In genomic region chr3:125052671-125053303, GRCh38 we compare ENCODE assay signal across 9 cellular contexts. TPM values are rescaled to one million over a fixed set of nuclear protein-coding genes. Genes with fewer than 3 reads are reported as not detected.
DNase-seq lines count a peak whose midpoint lies in the region; ATAC-seq and TF ChIP-seq lines count a peak whose summit lies in the region.
"Had no signal": no experiment of that assay in that cellular context is flagged by ENCODE, and none has a peak within 500 bp of the region (broad histone marks: within the 10 kb centered on the region; RNA-seq: fewer than 3 reads in every experiment).

No MANE protein-coding gene starts in this region.

- H3F3A ChIP-seq in MM.1S (ENCODE audit: insufficient read depth, low read length), result no peaks in the 10 kb centered on the region

- H3K9ac ChIP-seq in fibroblast of lung (ENCODE audit: insufficient read depth, low read length) (peak overlapping the region; percentile 85), MM.1S (ENCODE audit: low read length) (no peak overlapping the region)

- H3K4me2 ChIP-seq in fibroblast of lung (ENCODE audit: extremely low read depth, insufficient read depth, low read length), result peak overlapping the region; percentile 92
- no peak overlapping the region for H3K4me2 ChIP-seq in MM.1S (ENCODE audit: low read depth, low read length)

- H3K27ac Mint-ChIP-seq in activated CD4-positive, alpha-beta T cell treated with anti-CD3 and anti-CD28 coated beads, Interleukin-2, amount 10 ng/mL, durations not matched to agents 7 days and 5 days, result peak overlapping the region; percentile 83

- TF ChIP-seq CTCF in fibroblast of lung (conservative IDR thresholded peaks at IDR 0.05 in 1 of 2, IDR thresholded peaks at IDR 0.05 in 1 of 2; ENCODE audit: low read depth in 1 of 2, low read length in 2 of 2), result no peak
- no peak for TF ChIP-seq CTCF in gastrocnemius medialis (IDR thresholded peaks at IDR 0.05 in 4 of 5, conservative IDR thresholded peaks at IDR 0.05 in 1 of 5)
- no peak for TF ChIP-seq CTCF in MM.1S (IDR thresholded peaks at IDR 0.05; ENCODE audit: low read length)

- H3K4me3 ChIP-seq in SJSA1 (peak overlapping the region; percentile 6), fibroblast of lung (replicated peaks in 1 of 4; ENCODE audit: control extremely low read depth in 1 of 4, insufficient read depth in 1 of 4, low read depth in 3 of 4, low read length in 4 of 4) (peak overlapping the region; percentile 65 to 97 (median 84)), gastrocnemius medialis (peak overlapping the region; percentile 1 to 74 (median 20)), MM.1S (ENCODE audit: low read length) (no peak overlapping the region)

- intact Hi-C loops in gastrocnemius medialis (cut with DNase I; ENCODE audit: low total_unique reads), result loop anchor here (10.0 kb wide), 1 partner anchor 322 kb away; the partner anchor contains the start of gene ZNF148

- H3K79me2 ChIP-seq in fibroblast of lung (ENCODE audit: control insufficient read depth, insufficient read depth, low read length), result peaks cover 69% of the 10 kb centered on the region
- H3K79me2 ChIP-seq in MM.1S (ENCODE audit: low read length), result no peaks in the 10 kb centered on the region

- H3K9me2 ChIP-seq in MM.1S (replicated peaks; ENCODE audit: insufficient read depth, low read length), result no peaks in the 10 kb centered on the region

- H3K36me3 ChIP-seq in SJSA1, result peaks cover 45% of the 10 kb centered on the region
- H3K36me3 ChIP-seq in fibroblast of lung (ENCODE audit: control insufficient read depth, insufficient read depth, low read length), result peaks cover 2% of the 10 kb centered on the region
- H3K36me3 ChIP-seq in gastrocnemius medialis, result no peaks in the 10 kb centered on the region
- H3K36me3 ChIP-seq in MM.1S (replicated peaks; ENCODE audit: insufficient read depth, low read length), result no peaks in the 10 kb centered on the region

- in situ Hi-C loops in gastrocnemius medialis (cut with MboI; ENCODE audit: low sequenced_read_pairs in 4 of 4), result no loop called here

- DNase-seq in activated CD4-positive, alpha-beta T cell treated with anti-CD3 and anti-CD28 coated beads, Interleukin-2, amount 10 ng/mL, durations not matched to agents 7 days and 5 days, result no peak
- DNase-seq in activated CD4-positive, alpha-beta T cell treated with anti-CD3 and anti-CD28 coated beads, Interleukin-2, amount 50 U/mL, for 48 hours, result no peak
- peak; percentile 84 to 90 for DNase-seq in SJSA1 (ENCODE audit: low read depth in 1 of 2, low spot score in 2 of 2)
- DNase-seq in fibroblast of lung (ENCODE audit: low read depth in 2 of 2), result peak; percentile 77 to 94
- no peak for DNase-seq in gastrocnemius medialis
- no peak for DNase-seq in NK-92 treated with Interleukin-12 subunit alpha and Interleukin-12 subunit beta, amount 100 ng/mL, for 24 hours (lab: John Stamatoyannopoulos, UW)
- no peak for DNase-seq in MM.1S

- no peak for TF ChIP-seq POLR2A in gastrocnemius medialis (IDR thresholded peaks at IDR 0.05)

- peak overlapping the region; percentile 90 for H3K4me3 Mint-ChIP-seq in activated CD4-positive, alpha-beta T cell treated with anti-CD3 and anti-CD28 coated beads, Interleukin-2, amount 10 ng/mL, durations not matched to agents 7 days and 5 days

- POLR2A ChIA-PET in activated CD4-positive, alpha-beta T cell treated with anti-CD3 and anti-CD28 coated beads, Interleukin-2, amount 10 ng/mL, durations not matched to agents 7 days and 5 days (lab: Charles Lee), result interaction anchor here (0.8 kb wide), 1 partner anchor 17 kb away, joined by 3 read pairs; no protein-coding TSS in a partner anchor

- H3K36me3 Mint-ChIP-seq in activated CD4-positive, alpha-beta T cell treated with anti-CD3 and anti-CD28 coated beads, Interleukin-2, amount 10 ng/mL, durations not matched to agents 7 days and 5 days (ENCODE audit: low read depth), result peaks cover 27% of the 10 kb centered on the region

- H3K9me3 ChIP-seq in SJSA1 (replicated peaks) (no peaks in the 10 kb centered on the region), fibroblast of lung (ENCODE audit: control insufficient read depth, insufficient read depth, low read depth, low read length) (no peaks in the 10 kb centered on the region), gastrocnemius medialis (no peaks in the 10 kb centered on the region), MM.1S (replicated peaks; ENCODE audit: insufficient read depth, low read length) (no peaks in the 10 kb centered on the region)

- H3K27me3 ChIP-seq in SJSA1 (replicated peaks), result no peaks in the 10 kb centered on the region
- H3K27me3 ChIP-seq in fibroblast of lung (ENCODE audit: control insufficient read depth, insufficient read depth, low read length), result no peaks in the 10 kb centered on the region
- H3K27me3 ChIP-seq in gastrocnemius medialis, result no peaks in the 10 kb centered on the region
- H3K27me3 ChIP-seq in MM.1S (replicated peaks; ENCODE audit: insufficient read depth, low read length), result peaks cover 15% of the 10 kb centered on the region; the same call in 1 of the 2 replicates

- H3K4me1 ChIP-seq in SJSA1 (replicated peaks), result peaks cover 58% of the 10 kb centered on the region
- H3K4me1 ChIP-seq in fibroblast of lung (ENCODE audit: control insufficient read depth, extremely low read depth, insufficient read depth, low read length), result peaks cover 27% of the 10 kb centered on the region
- peaks cover 60 to 71% of the 10 kb centered on the region in 2 donors for H3K4me1 ChIP-seq in gastrocnemius medialis
- no peaks in the 10 kb centered on the region for H3K4me1 ChIP-seq in MM.1S (ENCODE audit: low read length)

- H3K27me3 Mint-ChIP-seq in activated CD4-positive, alpha-beta T cell treated with anti-CD3 and anti-CD28 coated beads, Interleukin-2, amount 10 ng/mL, durations not matched to agents 7 days and 5 days, result peaks cover 7% of the 10 kb centered on the region

- no peaks in the 10 kb centered on the region for H4K20me1 ChIP-seq in fibroblast of lung (ENCODE audit: control insufficient read depth, extremely low read depth, insufficient read depth, low read length)
- H4K20me1 ChIP-seq in MM.1S (ENCODE audit: insufficient read depth, low read length), result no peaks in the 10 kb centered on the region

- CTCF ChIA-PET in activated CD4-positive, alpha-beta T cell treated with anti-CD3 and anti-CD28 coated beads, Interleukin-2, amount 10 ng/mL, durations not matched to agents 7 days and 5 days (lab: Charles Lee), result interaction anchor here (0.8 to 0.9 kb wide), 4 partner anchors 34 to 375 kb away, joined by 3 read pairs; no protein-coding TSS in a partner anchor

- ATAC-seq in gastrocnemius medialis (no peak), GM21619 (IDR thresholded peaks at IDR 0.05; ENCODE audit: unreplicated experiment) (no peak)

- H3K27ac ChIP-seq in SJSA1 (peak overlapping the region; percentile 85), fibroblast of lung (ENCODE audit: insufficient read depth, low read length) (peak overlapping the region; percentile 87), gastrocnemius medialis (peak overlapping the region; percentile 84 to 89 (median 89)), MM.1S (ENCODE audit: low read length) (no peak overlapping the region)

- H3K9me3 Mint-ChIP-seq in activated CD4-positive, alpha-beta T cell treated with anti-CD3 and anti-CD28 coated beads, Interleukin-2, amount 10 ng/mL, durations not matched to agents 7 days and 5 days, result no peaks in the 10 kb centered on the region
- H3K9me3 Mint-ChIP-seq: dendritic cell treated with granulocyte-macrophage colony-stimulating factor and Interleukin-4, amounts not matched to agents 40 ng/mL and 50 ng/mL, for 4 days had no signal

- H3K4me1 Mint-ChIP-seq in activated CD4-positive, alpha-beta T cell treated with anti-CD3 and anti-CD28 coated beads, Interleukin-2, amount 10 ng/mL, durations not matched to agents 7 days and 5 days, result peaks cover 59% of the 10 kb centered on the region

- H2AFZ ChIP-seq in fibroblast of lung (ENCODE audit: low read length), result no peak overlapping the region
- H2AFZ ChIP-seq in MM.1S (ENCODE audit: low read length), result no peak overlapping the region

RNA-seq across cellular contexts. Expression of gene HEG1, which starts 3.0 kb away (rescaled TPM):
- total RNA-seq in activated CD4-positive, alpha-beta T cell treated with anti-CD3 and anti-CD28 coated beads, Interleukin-2, amount 10 ng/mL, durations not matched to agents 7 days and 5 days, result 10 to 100 TPM; 26.6 to 30.4 TPM
- total RNA-seq in SJSA1 (2014; rRNA removed; shearing (Covaris generic)), result 21.6 and 24.0 TPM in 2 replicates
- total RNA-seq in fibroblast of lung (69.9 and 137 TPM in 2 replicates), gastrocnemius medialis (10 to 100 TPM in 3 of 4 donors, 1 to 10 TPM in 1; 9.8 to 27.1 (median 17.6) TPM)
- 167 and 305 TPM in 2 replicates for polyA plus RNA-seq in fibroblast of lung
- 103 and 232 TPM in 2 replicates for polyA plus RNA-seq in fibroblast of lung (2012)
- 597 and 854 TPM in 2 replicates for polyA minus RNA-seq in fibroblast of lung (ENCODE audit: low replicate concordance)

Comparison
In these comparisons a context has a peak if more than half of its experiments do, and no peak if none do; other contexts are left out.
1. DNase-seq: peak in SJSA1 (2 of 2) and fibroblast of lung (2 of 2); none in activated CD4-positive, alpha-beta T cell treated with anti-CD3 and anti-CD28 coated beads, Interleukin-2, amount 10 ng/mL, durations not matched to agents 7 days and 5 days (single experiment), activated CD4-positive, alpha-beta T cell treated with anti-CD3 and anti-CD28 coated beads, Interleukin-2, amount 50 U/mL, for 48 hours (0 of 2), gastrocnemius medialis (0 of 2), NK-92 treated with Interleukin-12 subunit alpha and Interleukin-12 subunit beta, amount 100 ng/mL, for 24 hours (single experiment) and MM.1S (single experiment).